In the genomic region with DNA sequence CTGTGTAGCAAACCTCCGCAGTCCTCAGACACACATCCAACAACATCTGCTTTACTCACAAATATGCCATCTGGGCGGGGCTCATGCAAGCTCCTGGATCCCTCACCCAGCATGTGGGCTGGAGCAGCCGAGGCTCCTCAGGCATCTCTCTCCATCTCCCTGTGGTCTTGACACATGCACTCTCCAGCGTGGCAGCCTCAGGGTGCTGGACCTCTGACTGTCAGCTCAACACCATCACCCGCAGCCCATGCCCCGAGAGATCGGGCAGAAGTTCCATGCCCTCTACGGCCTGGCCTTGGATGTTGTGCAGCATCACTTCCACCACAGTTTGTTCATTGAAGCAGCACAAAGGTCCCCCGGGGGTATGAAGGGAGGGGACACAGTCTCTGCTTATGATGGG, we compare ENCODE assay signal across 17 cellular contexts.
"Had no signal": no experiment of that assay in that cellular context is flagged by ENCODE, and none has a peak within 500 bp of the region (broad histone marks: within the 10 kb centered on the region; RNA-seq: fewer than 3 reads in every experiment).

No MANE protein-coding gene starts in this region.

- ATAC-seq: activated CD4-positive, alpha-beta T cell treated with anti-CD3 and anti-CD28 coated beads for 36 hours; body of pancreas; natural killer cell; WTC11 had no signal

- H3K9me3 ChIP-seq: body of pancreas, transverse colon had no signal

- H3K27ac ChIP-seq: transverse colon had no signal

- FAIRE-seq: colon, frontal cortex had no signal

- H3K27me3 ChIP-seq: body of pancreas, transverse colon had no signal

- H3K4me3 ChIP-seq: body of pancreas, transverse colon had no signal

- DNase-seq: activated CD4-positive, alpha-beta memory T cell treated with anti-CD3 and anti-CD28 coated beads for 36 hours; activated CD4-positive, alpha-beta T cell treated with anti-CD3 and anti-CD28 coated beads for 36 hours; activated naive CD4-positive, alpha-beta T cell treated with Interleukin-2 at 50 U/mL for 16 hours; activated naive CD8-positive, alpha-beta T cell treated with anti-CD3 and anti-CD28 coated beads, Interleukin-2, amount 10 ng/mL, durations not matched to agents 7 days and 5 days; activated T-cell treated with anti-CD3 and anti-CD28 coated beads, Interleukin-2, amount 50 U/mL, for 24 hours; amygdala; body of pancreas; caudate nucleus; immature natural killer cell; kidney glomerular epithelial cell; natural killer cell; stimulated activated CD4-positive, alpha-beta T cell treated with anti-CD3 and anti-CD28 coated beads, Interleukin-2, amount 100 ng/mL, for 24 hours; stimulated activated naive CD4-positive, alpha-beta T cell treated with Interleukin-2 at 50 U/mL for 16 hours; transverse colon had no signal

- H3K4me1 ChIP-seq: body of pancreas had no signal

- H3K36me3 ChIP-seq: transverse colon had no signal
